ENCODE assay signal across 15 cellular contexts in the genomic region with DNA sequence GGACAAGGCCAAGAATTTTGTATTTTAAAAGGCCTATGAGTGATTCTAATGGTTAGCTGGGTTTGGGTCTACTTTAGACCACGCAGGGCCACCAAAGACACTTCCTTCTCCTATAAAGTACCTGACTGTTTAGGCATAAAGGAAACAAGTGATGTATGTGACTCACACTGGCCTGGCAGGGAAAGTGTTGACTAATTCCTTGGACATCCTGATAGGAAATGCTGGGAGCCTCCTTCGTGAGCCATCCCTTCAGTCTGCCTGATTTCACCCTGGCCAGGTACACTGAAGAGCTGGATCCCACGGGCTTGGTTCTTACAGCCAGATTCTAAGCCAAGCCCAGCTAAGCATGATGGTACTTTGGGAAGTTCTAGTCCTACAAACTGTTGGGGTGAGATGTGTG.
A peak's percentile ranks its signal among the peaks of the same experiment; 100 is the strongest.
DNase-seq lines count a peak whose midpoint lies in the region; TF ChIP-seq lines count a peak whose summit lies in the region.
"Had no signal": no experiment of that assay in that cellular context is flagged by ENCODE, and none has a peak within 500 bp of the region (broad histone marks: within the 10 kb centered on the region; RNA-seq: fewer than 3 reads in every experiment).

No MANE protein-coding gene starts in this region.

- TF ChIP-seq CTCF in AG10803 (conservative IDR thresholded peaks at IDR 0.05; ENCODE audit: low read length) (no peak), thyroid gland (IDR thresholded peaks at IDR 0.05) (no peak), Peyer's patch (IDR thresholded peaks at IDR 0.05) (no peak)

- H3K27me3 ChIP-seq in thyroid gland (no peaks in the 10 kb centered on the region), Peyer's patch (no peaks in the 10 kb centered on the region)

- TF ChIP-seq POLR2A in thyroid gland (IDR thresholded peaks at IDR 0.05) (no peak), Peyer's patch (IDR thresholded peaks at IDR 0.05) (no peak)

- H3K27ac ChIP-seq in thyroid gland (no peak overlapping the region), Peyer's patch (no peak overlapping the region)
- H3K27ac ChIP-seq: lower lobe of right lung had no signal

- no peaks in the 10 kb centered on the region for H3K36me3 ChIP-seq in thyroid gland
- H3K36me3 ChIP-seq in Peyer's patch = no peaks in the 10 kb centered on the region
- H3K36me3 ChIP-seq: lower lobe of right lung had no signal

- H3K4me3 ChIP-seq in AG10803 (ENCODE audit: low read length) = no peak overlapping the region
- no peak overlapping the region for H3K4me3 ChIP-seq in thyroid gland (replicated peaks in 1 of 3)
- H3K4me3 ChIP-seq in Peyer's patch = no peak overlapping the region
- H3K4me3 ChIP-seq: lower lobe of right lung had no signal

- H3K4me1 ChIP-seq in thyroid gland (no peaks in the 10 kb centered on the region), Peyer's patch (peaks cover 0 to under 1% (median 0%) of the 10 kb centered on the region in 4 donors)
- H3K4me1 ChIP-seq: lower lobe of right lung had no signal

- intact Hi-C loops in thyroid gland (cut with DNase I) = no loop called here

- no peaks in the 10 kb centered on the region for H3K9me3 ChIP-seq in thyroid gland
- no peaks in the 10 kb centered on the region for H3K9me3 ChIP-seq in Peyer's patch
- H3K9me3 ChIP-seq: lower lobe of right lung had no signal

- WGBS in thyroid gland, 2 donors = 45 to 78% methylated on average over 2 to 3 of the region's 3 CpGs

- DNase-seq in AG10803 (ENCODE audit: low read depth) (peak; percentile 64), HS-5 (ENCODE audit: low read depth) (peak; percentile 53), astrocyte of the hippocampus (ENCODE audit: low read depth, low spot score) (peak; percentile 78), kidney tubule cell (ENCODE audit: low spot score) (peak; percentile 92), SIG-M5 treated with dmso at 0.1 percent for 504 hours (lab: John Stamatoyannopoulos, UW; ENCODE audit: unreplicated experiment) (no peak), CD1c-positive myeloid dendritic cell (ENCODE audit: extremely low spot score) (no peak), thyroid gland (no peak), Peyer's patch (no peak)
- DNase-seq: activated B cell treated with CpG ODN at 0.5 μM for 24 hours; activated naive CD4-positive, alpha-beta T cell; DMS 273 treated with DMSO at 0.1 percent for 48 hours; foreskin melanocyte; lower lobe of right lung; NCI-H2029 treated with DMSO at 0.1 percent for 48 hours; NCI-H524 treated with DMSO at 0.1 percent for 48 hours had no signal

Comparison
In these comparisons a context has a peak if more than half of its experiments do, and no peak if none do; other contexts are left out.
1. DNase-seq: peak in AG10803 (single experiment), HS-5 (single experiment), astrocyte of the hippocampus (single experiment) and kidney tubule cell (single experiment); none in SIG-M5 treated with dmso at 0.1 percent for 504 hours (single experiment), CD1c-positive myeloid dendritic cell (single experiment), thyroid gland (0 of 2) and Peyer's patch (0 of 3).